ENCODE assay signal across 8 cellular contexts in genomic region chr9:136051568-136052432, GRCh38. TPM values are rescaled to one million over a fixed set of nuclear protein-coding genes. Genes with fewer than 3 reads are reported as not detected.
DNase-seq lines count a peak whose midpoint lies in the region; ATAC-seq and TF ChIP-seq lines count a peak whose summit lies in the region.

No MANE protein-coding gene starts in this region.

- peak; percentile 95 for DNase-seq in GM04503 (ENCODE audit: low read depth)
- DNase-seq in NCI-H2196 treated with DMSO at 0.1 percent for 48 hours (lab: John Stamatoyannopoulos, UW; ENCODE audit: unreplicated experiment) = peak; percentile 85
- DNase-seq in amygdala (lab: John Stamatoyannopoulos, UW) = peak in 55 of 56 donors; percentile 58 to 96 (median 85)
- peak in 4 of 5 donors; percentile 57 to 72 (median 62) for DNase-seq in heart left ventricle
- DNase-seq in cerebellar nuclear complex (lab: John Stamatoyannopoulos, UW) = no peak

- no peak for TF ChIP-seq CTCF in 22Rv1 (IDR thresholded peaks at IDR 0.05)
- TF ChIP-seq CTCF in heart left ventricle (IDR thresholded peaks at IDR 0.05) = no peak
- TF ChIP-seq CTCF in neutrophil (IDR thresholded peaks at IDR 0.05) = no peak

- ATAC-seq in heart left ventricle (peak; percentile 24 to 66 (median 37)), HG03280 (IDR thresholded peaks at IDR 0.05; ENCODE audit: unreplicated experiment) (no peak)

- H3K9me3 ChIP-seq in heart left ventricle = no peaks in the 10 kb centered on the region
- H3K9me3 ChIP-seq in neutrophil = no peaks in the 10 kb centered on the region

- intact Hi-C loops in heart left ventricle (cut with DNase I) = loop anchor here in 5 of 10 donors (2.0 to 5.0 kb wide), 4 partner anchors 33 to 66 kb away; partner anchors contain the start of gene TMEM250 (in 1 of the 5)

- TF ChIP-seq POLR2A in heart left ventricle (IDR thresholded peaks at IDR 0.05) = no peak

- H3K27me3 ChIP-seq in heart left ventricle (no peaks in the 10 kb centered on the region), neutrophil (peaks cover 20% of the 10 kb centered on the region)

- peak overlapping the region; percentile 29 to 63 (median 53) for H3K4me3 ChIP-seq in heart left ventricle
- peak overlapping the region; percentile 82 to 98 for H3K4me3 ChIP-seq in neutrophil (ENCODE audit: low read depth in 1 of 2, low read length in 1 of 2)

- 0 to 2% (median 1%) methylated on average over 40 to 66 of the region's 66 CpGs for WGBS in heart left ventricle, 4 donors

- H3K4me1 ChIP-seq in heart left ventricle (peaks cover 6 to 85% (median 60%) of the 10 kb centered on the region in 12 donors), neutrophil (ENCODE audit: control insufficient read depth in 1 of 2, insufficient read depth in 1 of 2, low read depth in 1 of 2, low read length in 1 of 2) (peaks cover 59 to 69% of the 10 kb centered on the region in 2 experiments)

- H3K36me3 ChIP-seq in heart left ventricle (peaks cover 0 to 31% (median 11%) of the 10 kb centered on the region in 9 donors), neutrophil (peaks cover 37% of the 10 kb centered on the region)

- H3K27ac ChIP-seq in 22Rv1 = peak overlapping the region; percentile 95
- peak overlapping the region; percentile 32 to 88 (median 80) for H3K27ac ChIP-seq in heart left ventricle
- H3K27ac ChIP-seq in neutrophil = peak overlapping the region; percentile 86

RNA-seq across cellular contexts. Expression of gene NACC2, which starts 43.3 kb away (rescaled TPM):
- 10 to 100 TPM; 38.7 to 66.5 (median 47.5) TPM for total RNA-seq in heart left ventricle
- 10 to 100 TPM; 17.9 to 39.1 TPM for polyA plus RNA-seq in heart left ventricle

Comparison
In these comparisons a context has a peak if more than half of its experiments do, and no peak if none do; other contexts are left out.
1. DNase-seq: peak in GM04503 (single experiment), NCI-H2196 treated with DMSO at 0.1 percent for 48 hours (single experiment), amygdala (55 of 56) and heart left ventricle (4 of 5); none in cerebellar nuclear complex (0 of 2).
2. Peak in every context shown above with its lines, with median percentiles within 50 percentile points of each other: H3K27ac ChIP-seq.